19 cellular contexts compared by ENCODE assay signal in the genomic region with DNA sequence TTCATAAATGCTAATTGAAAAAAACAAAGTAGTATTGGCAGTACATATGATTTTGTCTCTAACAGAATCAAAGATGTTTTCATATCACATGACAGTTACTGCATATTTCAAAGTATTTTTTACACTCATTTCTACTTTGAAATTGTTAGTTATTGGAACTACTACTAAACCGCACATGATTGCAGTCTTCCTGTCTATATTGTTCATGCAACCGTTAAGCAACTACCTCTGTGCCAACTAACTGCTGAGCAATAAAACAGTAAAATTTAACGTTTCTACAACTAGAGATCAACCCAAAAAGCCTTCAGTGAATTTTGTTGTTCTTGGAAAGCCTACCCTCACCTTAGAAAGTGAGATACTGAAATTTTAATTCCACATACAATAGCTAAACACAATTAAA.
DNase-seq lines count a peak whose midpoint lies in the region; ATAC-seq, FAIRE-seq and TF ChIP-seq lines count a peak whose summit lies in the region.
"Had no signal": no experiment of that assay in that cellular context is flagged by ENCODE, and none has a peak within 500 bp of the region (broad histone marks: within the 10 kb centered on the region; RNA-seq: fewer than 3 reads in every experiment).

No MANE protein-coding gene starts in this region.

- peaks cover 17% of the 10 kb centered on the region for H3K4me1 ChIP-seq in Loucy (ENCODE audit: insufficient read depth, low read length, poor library complexity, severe bottlenecking)
- H3K4me1 ChIP-seq in K562 (replicated peaks in 1 of 2; ENCODE audit: control insufficient read depth in 2 of 2, insufficient read depth in 2 of 2, low read length in 2 of 2): no peaks in the 10 kb centered on the region
- H3K4me1 ChIP-seq in psoas muscle: no peaks in the 10 kb centered on the region
- H3K4me1 ChIP-seq: SJSA1 had no signal

- H3K27me3 ChIP-seq in Loucy (ENCODE audit: insufficient read depth, low read length, poor library complexity, severe bottlenecking) (no peaks in the 10 kb centered on the region), K562 (ENCODE audit: control insufficient read depth in 2 of 2, insufficient read depth in 2 of 2, low read length in 2 of 2) (no peaks in the 10 kb centered on the region), psoas muscle (ENCODE audit: insufficient read depth in 3 of 3, low read length in 2 of 3) (no peaks in the 10 kb centered on the region)
- H3K27me3 ChIP-seq: SJSA1 had no signal

- H3K36me3 ChIP-seq in Loucy (ENCODE audit: insufficient read depth, low read length): no peaks in the 10 kb centered on the region
- H3K36me3 ChIP-seq in K562 (ENCODE audit: control insufficient read depth, insufficient read depth, low read length): peaks cover 10% of the 10 kb centered on the region; the same call in 2 of the 3 replicates
- H3K36me3 ChIP-seq in psoas muscle (ENCODE audit: insufficient read depth in 1 of 2, low read depth in 1 of 2): no peaks in the 10 kb centered on the region

- TF ChIP-seq POLR2A in K562 (conservative IDR thresholded peaks at IDR 0.05): no peak

- in situ Hi-C loops in K562 (cut with MboI): no loop called here

- no peaks in the 10 kb centered on the region for H3K79me2 ChIP-seq in Loucy (ENCODE audit: insufficient read depth, low read length)
- H3K79me2 ChIP-seq in K562 (ENCODE audit: control insufficient read depth, insufficient read depth, low read length): no peaks in the 10 kb centered on the region

- H3K4me1 Mint-ChIP-seq in activated T-helper 1 cell treated with anti-CD3 and anti-CD28 coated beads, Interleukin-12 subunit alpha, Interleukin-12 subunit beta, Interleukin-2, Interleukin-4 antibody, amounts not matched to agents 30 ng/mL and 10 ng/mL and 1 ng/mL, durations not matched to agents 14 hours and 24 hours and 36 hours (ENCODE audit: low read depth): no peaks in the 10 kb centered on the region
- H3K4me1 Mint-ChIP-seq: CD4-positive, CD25-positive, alpha-beta regulatory T cell had no signal

- BruUV-seq in K562 (replicated peaks; lab: Mats Ljungman, UMichigan): no TSS peak

- FAIRE-seq in K562 (lab: Jason Lieb, UNC): peak; percentile 37
- FAIRE-seq: G401.6 had no signal

- intact Hi-C loops in K562 (cut with micrococcal nuclease): no loop called here
- intact Hi-C loops in activated T-helper 1 cell treated with anti-CD3 and anti-CD28 coated beads, Interleukin-12 subunit alpha, Interleukin-12 subunit beta, Interleukin-2, Interleukin-4 antibody, amounts not matched to agents 30 ng/mL and 10 ng/mL and 1 ng/mL, durations not matched to agents 14 hours and 24 hours and 36 hours (cut with micrococcal nuclease): no loop called here
- intact Hi-C loops in psoas muscle (cut with DNase I): no loop called here

- CTCF ChIA-PET in K562 (lab: Yijun Ruan, JAX; ENCODE audit: low intra/inter-chr PET ratio): no interaction called here

- H3F3A ChIP-seq in Loucy (ENCODE audit: low read depth): no peaks in the 10 kb centered on the region

- TF ChIP-seq RAD21 in K562 (CRISPR knock-in tag; conservative IDR thresholded peaks at IDR 0.05 in 1 of 2, IDR thresholded peaks at IDR 0.05 in 1 of 2): no peak

- H3K27ac Mint-ChIP-seq in activated T-helper 1 cell treated with anti-CD3 and anti-CD28 coated beads, Interleukin-12 subunit alpha, Interleukin-12 subunit beta, Interleukin-2, Interleukin-4 antibody, amounts not matched to agents 30 ng/mL and 10 ng/mL and 1 ng/mL, durations not matched to agents 14 hours and 24 hours and 36 hours: no peak overlapping the region
- H3K27ac Mint-ChIP-seq: CD4-positive, CD25-positive, alpha-beta regulatory T cell; GM23338 had no signal

- H3K9me2 ChIP-seq in Loucy (replicated peaks; ENCODE audit: low read depth, low read length): no peaks in the 10 kb centered on the region

- no peaks in the 10 kb centered on the region for H3K36me3 Mint-ChIP-seq in activated T-helper 1 cell treated with anti-CD3 and anti-CD28 coated beads, Interleukin-12 subunit alpha, Interleukin-12 subunit beta, Interleukin-2, Interleukin-4 antibody, amounts not matched to agents 30 ng/mL and 10 ng/mL and 1 ng/mL, durations not matched to agents 14 hours and 24 hours and 36 hours (ENCODE audit: low read depth)
- H3K36me3 Mint-ChIP-seq: CD4-positive, CD25-positive, alpha-beta regulatory T cell had no signal

- no peak overlapping the region for H3K4me3 Mint-ChIP-seq in activated T-helper 1 cell treated with anti-CD3 and anti-CD28 coated beads, Interleukin-12 subunit alpha, Interleukin-12 subunit beta, Interleukin-2, Interleukin-4 antibody, amounts not matched to agents 30 ng/mL and 10 ng/mL and 1 ng/mL, durations not matched to agents 14 hours and 24 hours and 36 hours
- H3K4me3 Mint-ChIP-seq: CD4-positive, CD25-positive, alpha-beta regulatory T cell; GM23338 had no signal

- peak overlapping the region; percentile 51 for H3K4me2 ChIP-seq in Loucy (ENCODE audit: low read depth, low read length, poor library complexity, severe bottlenecking)
- H3K4me2 ChIP-seq in K562 (ENCODE audit: insufficient read depth, low read length): no peak overlapping the region
- H3K4me2 ChIP-seq: GM23338 had no signal

- TF ChIP-seq EP300 in K562 (IDR thresholded peaks at IDR 0.05; ENCODE audit: low read length): no peak

- POLR2A ChIA-PET in K562 (lab: Yijun Ruan, JAX): interaction anchor here (0.6 to 2.4 kb wide), 3 partner anchors 11 to 639 kb away, joined by 4 to 7 read pairs (median 4); no protein-coding TSS in a partner anchor

- H3K9me1 ChIP-seq in K562 (ENCODE audit: control insufficient read depth, insufficient read depth, low read length): no peaks in the 10 kb centered on the region

- H4K20me1 ChIP-seq in Loucy (ENCODE audit: insufficient read depth, low read length, poor library complexity, severe bottlenecking): no peaks in the 10 kb centered on the region
- no peaks in the 10 kb centered on the region for H4K20me1 ChIP-seq in K562 (replicated peaks; ENCODE audit: control insufficient read depth, insufficient read depth, low read length)

- no peak overlapping the region for H3K27ac ChIP-seq in K562 (ENCODE audit: extremely low read depth, low read depth, low read length)
- no peak overlapping the region for H3K27ac ChIP-seq in psoas muscle
- H3K27ac ChIP-seq: SJSA1 had no signal

- peaks cover 2% of the 10 kb centered on the region for H3K27me3 Mint-ChIP-seq in activated T-helper 1 cell treated with anti-CD3 and anti-CD28 coated beads, Interleukin-12 subunit alpha, Interleukin-12 subunit beta, Interleukin-2, Interleukin-4 antibody, amounts not matched to agents 30 ng/mL and 10 ng/mL and 1 ng/mL, durations not matched to agents 14 hours and 24 hours and 36 hours (ENCODE audit: insufficient read depth)

- H3K4me3 ChIP-seq in Loucy (ENCODE audit: low read length, poor library complexity, severe bottlenecking): peak overlapping the region; percentile 8
- no peak overlapping the region for H3K4me3 ChIP-seq in K562
- no peak overlapping the region for H3K4me3 ChIP-seq in psoas muscle
- H3K4me3 ChIP-seq: GM23338, SJSA1 had no signal

- DNase-seq in NOMO-1 treated with dmso at 0.1 percent for 144 hours (lab: John Stamatoyannopoulos, UW; ENCODE audit: unreplicated experiment): peak; percentile 55
- DNase-seq in K562 (ENCODE audit: extremely low read depth in 1 of 4, low spot score in 3 of 4): no peak
- no peak for DNase-seq in activated T-helper 1 cell treated with anti-CD3 and anti-CD28 coated beads, Interleukin-12 subunit alpha, Interleukin-12 subunit beta, Interleukin-2, Interleukin-4 antibody, amounts not matched to agents 30 ng/mL and 10 ng/mL and 1 ng/mL, durations not matched to agents 14 hours and 24 hours and 36 hours (ENCODE audit: low spot score)
- no peak for DNase-seq in stimulated activated CD4-positive, alpha-beta T cell treated with anti-CD3 and anti-CD28 coated beads, Interleukin-4, amount 100 ng/mL, for 24 hours
- DNase-seq in psoas muscle: no peak
- DNase-seq: CD4-positive, CD25-positive, alpha-beta regulatory T cell; COR-L47; HCEC 1CT; NCI-H1048; NCI-H1436; NCI-H2081 treated with DMSO at 0.1 percent for 48 hours; NCI-H446 treated with DMSO at 0.1 percent for 48 hours; SW 1271; T-helper 2 cell had no signal

- H3K9me3 ChIP-seq in Loucy (ENCODE audit: insufficient read depth, low read depth, low read length): no peaks in the 10 kb centered on the region
- no peaks in the 10 kb centered on the region for H3K9me3 ChIP-seq in K562 (replicated peaks; ENCODE audit: control insufficient read depth, insufficient read depth, low read depth, low read length)
- no peaks in the 10 kb centered on the region for H3K9me3 ChIP-seq in psoas muscle
- H3K9me3 ChIP-seq: SJSA1 had no signal

- H3K9ac ChIP-seq in Loucy (ENCODE audit: low read depth, low read length, poor library complexity, severe bottlenecking) (no peak overlapping the region), K562 (ENCODE audit: insufficient read depth in 1 of 2, low read depth in 2 of 2, low read length in 2 of 2) (no peak overlapping the region)

- ATAC-seq in K562: no peak
- no peak for ATAC-seq in GM18907 (IDR thresholded peaks at IDR 0.05; ENCODE audit: unreplicated experiment)
- ATAC-seq in psoas muscle: no peak
- ATAC-seq: GM23338 had no signal

- TF ChIP-seq CTCF in Loucy (conservative IDR thresholded peaks at IDR 0.05; ENCODE audit: low read length) (no peak), K562 (IDR thresholded peaks at IDR 0.05 in 2 of 3, conservative IDR thresholded peaks at IDR 0.05 in 1 of 3; ENCODE audit: insufficient read depth in 2 of 3, low read depth in 1 of 3, low read length in 3 of 3) (no peak), psoas muscle (IDR thresholded peaks at IDR 0.05) (no peak)

- H2AFZ ChIP-seq in Loucy (ENCODE audit: low read length) (no peak overlapping the region), K562 (ENCODE audit: low read depth, low read length) (no peak overlapping the region)
- H2AFZ ChIP-seq: GM23338 had no signal

- 66% methylated on average over 3 of the region's 3 CpGs for WGBS in K562 (ENCODE audit: insufficient coverage, low coverage, missing lambda C conversion rate)
- WGBS in psoas muscle, 3 donors: 68 to 79% (median 77%) methylated on average over 3 of the region's 3 CpGs

- no peaks in the 10 kb centered on the region for H3K9me3 Mint-ChIP-seq in activated T-helper 1 cell treated with anti-CD3 and anti-CD28 coated beads, Interleukin-12 subunit alpha, Interleukin-12 subunit beta, Interleukin-2, Interleukin-4 antibody, amounts not matched to agents 30 ng/mL and 10 ng/mL and 1 ng/mL, durations not matched to agents 14 hours and 24 hours and 36 hours
- H3K9me3 Mint-ChIP-seq: CD4-positive, CD25-positive, alpha-beta regulatory T cell; GM23338 had no signal

TF ChIP-seq in K562, 482 proteins besides CTCF, POLR2A, EP300 and RAD21:
- TF ChIP-seq CBFB (CRISPR knock-in tag; IDR thresholded peaks at IDR 0.05): no peak
- TF ChIP-seq RFX1 (IDR thresholded peaks at IDR 0.05): no peak
- no peak for TF ChIP-seq ZBTB17 (CRISPR knock-in tag; IDR thresholded peaks at IDR 0.05)
- TF ChIP-seq ZEB2 (IDR thresholded peaks at IDR 0.05): no peak
TF ChIP-seq in K562: peak in this region for 0.
